ENCODE assay signal across 1 cellular context in the genomic region with DNA sequence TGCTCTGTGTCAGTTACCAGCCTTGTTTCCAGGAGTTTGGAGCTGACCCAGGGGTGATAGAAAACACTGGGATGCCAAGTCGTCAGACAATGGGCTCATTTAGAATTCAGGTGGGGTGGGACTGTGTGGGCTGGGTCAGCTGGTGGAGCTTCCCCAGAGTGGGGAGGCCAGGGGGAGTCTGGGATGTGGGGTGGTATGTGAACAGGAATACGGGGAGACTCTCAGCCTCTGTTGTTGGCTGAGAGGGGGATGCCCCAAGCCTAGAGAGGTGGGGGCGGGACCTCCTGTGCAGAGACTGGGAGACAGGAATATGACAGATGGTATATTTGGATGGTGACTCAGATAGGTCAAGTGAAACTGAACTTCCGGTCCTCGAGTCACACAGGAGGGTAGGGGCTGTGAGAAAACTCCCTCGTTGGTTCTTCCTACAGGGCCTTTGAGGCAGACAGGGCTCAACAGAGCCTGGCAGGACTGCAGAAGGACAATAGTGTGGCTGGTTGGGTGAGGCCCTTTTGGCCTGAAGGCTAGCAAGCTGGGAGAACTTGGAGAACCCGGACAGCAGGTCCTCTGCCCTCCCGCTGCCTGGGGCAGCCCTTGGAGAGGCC.
TF ChIP-seq lines count a peak whose summit lies in the region.

No MANE protein-coding gene starts in this region.

TF ChIP-seq in HepG2, 621 proteins besides CTCF, POLR2A, EP300 and RAD21 (continued from another document and continues in another):
- TF ChIP-seq, protein P1, sequence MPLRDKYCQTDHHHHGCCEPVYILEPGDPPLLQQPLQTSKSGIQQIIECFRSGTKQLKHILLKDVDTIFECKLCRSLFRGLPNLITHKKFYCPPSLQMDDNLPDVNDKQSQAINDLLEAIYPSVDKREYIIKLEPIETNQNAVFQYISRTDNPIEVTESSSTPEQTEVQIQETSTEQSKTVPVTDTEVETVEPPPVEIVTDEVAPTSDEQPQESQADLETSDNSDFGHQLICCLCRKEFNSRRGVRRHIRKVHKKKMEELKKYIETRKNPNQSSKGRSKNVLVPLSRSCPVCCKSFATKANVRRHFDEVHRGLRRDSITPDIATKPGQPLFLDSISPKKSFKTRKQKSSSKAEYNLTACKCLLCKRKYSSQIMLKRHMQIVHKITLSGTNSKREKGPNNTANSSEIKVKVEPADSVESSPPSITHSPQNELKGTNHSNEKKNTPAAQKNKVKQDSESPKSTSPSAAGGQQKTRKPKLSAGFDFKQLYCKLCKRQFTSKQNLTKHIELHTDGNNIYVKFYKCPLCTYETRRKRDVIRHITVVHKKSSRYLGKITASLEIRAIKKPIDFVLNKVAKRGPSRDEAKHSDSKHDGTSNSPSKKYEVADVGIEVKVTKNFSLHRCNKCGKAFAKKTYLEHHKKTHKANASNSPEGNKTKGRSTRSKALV (CRISPR knock-in tag; IDR thresholded peaks at IDR 0.05): no peak
- TF ChIP-seq, protein P2, sequence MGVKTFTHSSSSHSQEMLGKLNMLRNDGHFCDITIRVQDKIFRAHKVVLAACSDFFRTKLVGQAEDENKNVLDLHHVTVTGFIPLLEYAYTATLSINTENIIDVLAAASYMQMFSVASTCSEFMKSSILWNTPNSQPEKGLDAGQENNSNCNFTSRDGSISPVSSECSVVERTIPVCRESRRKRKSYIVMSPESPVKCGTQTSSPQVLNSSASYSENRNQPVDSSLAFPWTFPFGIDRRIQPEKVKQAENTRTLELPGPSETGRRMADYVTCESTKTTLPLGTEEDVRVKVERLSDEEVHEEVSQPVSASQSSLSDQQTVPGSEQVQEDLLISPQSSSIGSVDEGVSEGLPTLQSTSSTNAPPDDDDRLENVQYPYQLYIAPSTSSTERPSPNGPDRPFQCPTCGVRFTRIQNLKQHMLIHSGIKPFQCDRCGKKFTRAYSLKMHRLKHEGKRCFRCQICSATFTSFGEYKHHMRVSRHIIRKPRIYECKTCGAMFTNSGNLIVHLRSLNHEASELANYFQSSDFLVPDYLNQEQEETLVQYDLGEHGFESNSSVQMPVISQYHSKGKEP (CRISPR knock-in tag; IDR thresholded peaks at IDR 0.05): no peak
- no peak for TF ChIP-seq HDAC1 (CRISPR knock-in tag; IDR thresholded peaks at IDR 0.05)
- TF ChIP-seq ZNF33A (CRISPR knock-in tag; IDR thresholded peaks at IDR 0.05; ENCODE audit: borderline replicate concordance): no peak
- TF ChIP-seq, protein P3, sequence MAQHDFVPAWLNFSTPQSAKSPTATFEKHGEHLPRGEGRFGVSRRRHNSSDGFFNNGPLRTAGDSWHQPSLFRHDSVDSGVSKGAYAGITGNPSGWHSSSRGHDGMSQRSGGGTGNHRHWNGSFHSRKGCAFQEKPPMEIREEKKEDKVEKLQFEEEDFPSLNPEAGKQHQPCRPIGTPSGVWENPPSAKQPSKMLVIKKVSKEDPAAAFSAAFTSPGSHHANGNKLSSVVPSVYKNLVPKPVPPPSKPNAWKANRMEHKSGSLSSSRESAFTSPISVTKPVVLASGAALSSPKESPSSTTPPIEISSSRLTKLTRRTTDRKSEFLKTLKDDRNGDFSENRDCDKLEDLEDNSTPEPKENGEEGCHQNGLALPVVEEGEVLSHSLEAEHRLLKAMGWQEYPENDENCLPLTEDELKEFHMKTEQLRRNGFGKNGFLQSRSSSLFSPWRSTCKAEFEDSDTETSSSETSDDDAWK (CRISPR knock-in tag; IDR thresholded peaks at IDR 0.05): no peak
- TF ChIP-seq DMAP1 (CRISPR knock-in tag; IDR thresholded peaks at IDR 0.05): no peak
- TF ChIP-seq, protein P4, sequence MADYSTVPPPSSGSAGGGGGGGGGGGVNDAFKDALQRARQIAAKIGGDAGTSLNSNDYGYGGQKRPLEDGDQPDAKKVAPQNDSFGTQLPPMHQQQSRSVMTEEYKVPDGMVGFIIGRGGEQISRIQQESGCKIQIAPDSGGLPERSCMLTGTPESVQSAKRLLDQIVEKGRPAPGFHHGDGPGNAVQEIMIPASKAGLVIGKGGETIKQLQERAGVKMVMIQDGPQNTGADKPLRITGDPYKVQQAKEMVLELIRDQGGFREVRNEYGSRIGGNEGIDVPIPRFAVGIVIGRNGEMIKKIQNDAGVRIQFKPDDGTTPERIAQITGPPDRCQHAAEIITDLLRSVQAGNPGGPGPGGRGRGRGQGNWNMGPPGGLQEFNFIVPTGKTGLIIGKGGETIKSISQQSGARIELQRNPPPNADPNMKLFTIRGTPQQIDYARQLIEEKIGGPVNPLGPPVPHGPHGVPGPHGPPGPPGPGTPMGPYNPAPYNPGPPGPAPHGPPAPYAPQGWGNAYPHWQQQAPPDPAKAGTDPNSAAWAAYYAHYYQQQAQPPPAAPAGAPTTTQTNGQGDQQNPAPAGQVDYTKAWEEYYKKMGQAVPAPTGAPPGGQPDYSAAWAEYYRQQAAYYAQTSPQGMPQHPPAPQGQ (CRISPR knock-in tag; IDR thresholded peaks at IDR 0.05; ENCODE audit: borderline replicate concordance): no peak
- no peak for TF ChIP-seq PRPF4 (IDR thresholded peaks at IDR 0.05; ENCODE audit: low read depth, low read length, poor library complexity, severe bottlenecking)
- TF ChIP-seq SP2 (CRISPR knock-in tag; IDR thresholded peaks at IDR 0.05): peak; percentile 52
- TF ChIP-seq, protein P5, sequence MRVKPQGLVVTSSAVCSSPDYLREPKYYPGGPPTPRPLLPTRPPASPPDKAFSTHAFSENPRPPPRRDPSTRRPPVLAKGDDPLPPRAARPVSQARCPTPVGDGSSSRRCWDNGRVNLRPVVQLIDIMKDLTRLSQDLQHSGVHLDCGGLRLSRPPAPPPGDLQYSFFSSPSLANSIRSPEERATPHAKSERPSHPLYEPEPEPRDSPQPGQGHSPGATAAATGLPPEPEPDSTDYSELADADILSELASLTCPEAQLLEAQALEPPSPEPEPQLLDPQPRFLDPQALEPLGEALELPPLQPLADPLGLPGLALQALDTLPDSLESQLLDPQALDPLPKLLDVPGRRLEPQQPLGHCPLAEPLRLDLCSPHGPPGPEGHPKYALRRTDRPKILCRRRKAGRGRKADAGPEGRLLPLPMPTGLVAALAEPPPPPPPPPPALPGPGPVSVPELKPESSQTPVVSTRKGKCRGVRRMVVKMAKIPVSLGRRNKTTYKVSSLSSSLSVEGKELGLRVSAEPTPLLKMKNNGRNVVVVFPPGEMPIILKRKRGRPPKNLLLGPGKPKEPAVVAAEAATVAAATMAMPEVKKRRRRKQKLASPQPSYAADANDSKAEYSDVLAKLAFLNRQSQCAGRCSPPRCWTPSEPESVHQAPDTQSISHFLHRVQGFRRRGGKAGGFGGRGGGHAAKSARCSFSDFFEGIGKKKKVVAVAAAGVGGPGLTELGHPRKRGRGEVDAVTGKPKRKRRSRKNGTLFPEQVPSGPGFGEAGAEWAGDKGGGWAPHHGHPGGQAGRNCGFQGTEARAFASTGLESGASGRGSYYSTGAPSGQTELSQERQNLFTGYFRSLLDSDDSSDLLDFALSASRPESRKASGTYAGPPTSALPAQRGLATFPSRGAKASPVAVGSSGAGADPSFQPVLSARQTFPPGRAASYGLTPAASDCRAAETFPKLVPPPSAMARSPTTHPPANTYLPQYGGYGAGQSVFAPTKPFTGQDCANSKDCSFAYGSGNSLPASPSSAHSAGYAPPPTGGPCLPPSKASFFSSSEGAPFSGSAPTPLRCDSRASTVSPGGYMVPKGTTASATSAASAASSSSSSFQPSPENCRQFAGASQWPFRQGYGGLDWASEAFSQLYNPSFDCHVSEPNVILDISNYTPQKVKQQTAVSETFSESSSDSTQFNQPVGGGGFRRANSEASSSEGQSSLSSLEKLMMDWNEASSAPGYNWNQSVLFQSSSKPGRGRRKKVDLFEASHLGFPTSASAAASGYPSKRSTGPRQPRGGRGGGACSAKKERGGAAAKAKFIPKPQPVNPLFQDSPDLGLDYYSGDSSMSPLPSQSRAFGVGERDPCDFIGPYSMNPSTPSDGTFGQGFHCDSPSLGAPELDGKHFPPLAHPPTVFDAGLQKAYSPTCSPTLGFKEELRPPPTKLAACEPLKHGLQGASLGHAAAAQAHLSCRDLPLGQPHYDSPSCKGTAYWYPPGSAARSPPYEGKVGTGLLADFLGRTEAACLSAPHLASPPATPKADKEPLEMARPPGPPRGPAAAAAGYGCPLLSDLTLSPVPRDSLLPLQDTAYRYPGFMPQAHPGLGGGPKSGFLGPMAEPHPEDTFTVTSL (CRISPR knock-in tag; IDR thresholded peaks at IDR 0.05; ENCODE audit: borderline replicate concordance): peak; percentile 64; the same call in 1 of the 2 replicates
- TF ChIP-seq MED8 (CRISPR knock-in tag; IDR thresholded peaks at IDR 0.05; ENCODE audit: insufficient replicate concordance): no peak
- no peak for TF ChIP-seq NFE2L1 (CRISPR knock-in tag; IDR thresholded peaks at IDR 0.05; ENCODE audit: borderline replicate concordance)
- TF ChIP-seq U2AF1 (optimal IDR thresholded peaks at IDR 0.05; ENCODE audit: low read depth, low read length): no peak
- TF ChIP-seq, protein P6, sequence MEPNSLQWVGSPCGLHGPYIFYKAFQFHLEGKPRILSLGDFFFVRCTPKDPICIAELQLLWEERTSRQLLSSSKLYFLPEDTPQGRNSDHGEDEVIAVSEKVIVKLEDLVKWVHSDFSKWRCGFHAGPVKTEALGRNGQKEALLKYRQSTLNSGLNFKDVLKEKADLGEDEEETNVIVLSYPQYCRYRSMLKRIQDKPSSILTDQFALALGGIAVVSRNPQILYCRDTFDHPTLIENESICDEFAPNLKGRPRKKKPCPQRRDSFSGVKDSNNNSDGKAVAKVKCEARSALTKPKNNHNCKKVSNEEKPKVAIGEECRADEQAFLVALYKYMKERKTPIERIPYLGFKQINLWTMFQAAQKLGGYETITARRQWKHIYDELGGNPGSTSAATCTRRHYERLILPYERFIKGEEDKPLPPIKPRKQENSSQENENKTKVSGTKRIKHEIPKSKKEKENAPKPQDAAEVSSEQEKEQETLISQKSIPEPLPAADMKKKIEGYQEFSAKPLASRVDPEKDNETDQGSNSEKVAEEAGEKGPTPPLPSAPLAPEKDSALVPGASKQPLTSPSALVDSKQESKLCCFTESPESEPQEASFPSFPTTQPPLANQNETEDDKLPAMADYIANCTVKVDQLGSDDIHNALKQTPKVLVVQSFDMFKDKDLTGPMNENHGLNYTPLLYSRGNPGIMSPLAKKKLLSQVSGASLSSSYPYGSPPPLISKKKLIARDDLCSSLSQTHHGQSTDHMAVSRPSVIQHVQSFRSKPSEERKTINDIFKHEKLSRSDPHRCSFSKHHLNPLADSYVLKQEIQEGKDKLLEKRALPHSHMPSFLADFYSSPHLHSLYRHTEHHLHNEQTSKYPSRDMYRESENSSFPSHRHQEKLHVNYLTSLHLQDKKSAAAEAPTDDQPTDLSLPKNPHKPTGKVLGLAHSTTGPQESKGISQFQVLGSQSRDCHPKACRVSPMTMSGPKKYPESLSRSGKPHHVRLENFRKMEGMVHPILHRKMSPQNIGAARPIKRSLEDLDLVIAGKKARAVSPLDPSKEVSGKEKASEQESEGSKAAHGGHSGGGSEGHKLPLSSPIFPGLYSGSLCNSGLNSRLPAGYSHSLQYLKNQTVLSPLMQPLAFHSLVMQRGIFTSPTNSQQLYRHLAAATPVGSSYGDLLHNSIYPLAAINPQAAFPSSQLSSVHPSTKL (CRISPR knock-in tag; IDR thresholded peaks at IDR 0.05): peak; percentile 66
- no peak for TF ChIP-seq CEBPB (IDR thresholded peaks at IDR 0.05; ENCODE audit: borderline replicate concordance, low read depth, low read length)
- TF ChIP-seq, protein P7, sequence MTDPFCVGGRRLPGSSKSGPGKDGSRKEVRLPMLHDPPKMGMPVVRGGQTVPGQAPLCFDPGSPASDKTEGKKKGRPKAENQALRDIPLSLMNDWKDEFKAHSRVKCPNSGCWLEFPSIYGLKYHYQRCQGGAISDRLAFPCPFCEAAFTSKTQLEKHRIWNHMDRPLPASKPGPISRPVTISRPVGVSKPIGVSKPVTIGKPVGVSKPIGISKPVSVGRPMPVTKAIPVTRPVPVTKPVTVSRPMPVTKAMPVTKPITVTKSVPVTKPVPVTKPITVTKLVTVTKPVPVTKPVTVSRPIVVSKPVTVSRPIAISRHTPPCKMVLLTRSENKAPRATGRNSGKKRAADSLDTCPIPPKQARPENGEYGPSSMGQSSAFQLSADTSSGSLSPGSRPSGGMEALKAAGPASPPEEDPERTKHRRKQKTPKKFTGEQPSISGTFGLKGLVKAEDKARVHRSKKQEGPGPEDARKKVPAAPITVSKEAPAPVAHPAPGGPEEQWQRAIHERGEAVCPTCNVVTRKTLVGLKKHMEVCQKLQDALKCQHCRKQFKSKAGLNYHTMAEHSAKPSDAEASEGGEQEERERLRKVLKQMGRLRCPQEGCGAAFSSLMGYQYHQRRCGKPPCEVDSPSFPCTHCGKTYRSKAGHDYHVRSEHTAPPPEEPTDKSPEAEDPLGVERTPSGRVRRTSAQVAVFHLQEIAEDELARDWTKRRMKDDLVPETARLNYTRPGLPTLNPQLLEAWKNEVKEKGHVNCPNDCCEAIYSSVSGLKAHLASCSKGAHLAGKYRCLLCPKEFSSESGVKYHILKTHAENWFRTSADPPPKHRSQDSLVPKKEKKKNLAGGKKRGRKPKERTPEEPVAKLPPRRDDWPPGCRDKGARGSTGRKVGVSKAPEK (CRISPR knock-in tag; IDR thresholded peaks at IDR 0.05; ENCODE audit: borderline replicate concordance): no peak
- TF ChIP-seq, protein P8, sequence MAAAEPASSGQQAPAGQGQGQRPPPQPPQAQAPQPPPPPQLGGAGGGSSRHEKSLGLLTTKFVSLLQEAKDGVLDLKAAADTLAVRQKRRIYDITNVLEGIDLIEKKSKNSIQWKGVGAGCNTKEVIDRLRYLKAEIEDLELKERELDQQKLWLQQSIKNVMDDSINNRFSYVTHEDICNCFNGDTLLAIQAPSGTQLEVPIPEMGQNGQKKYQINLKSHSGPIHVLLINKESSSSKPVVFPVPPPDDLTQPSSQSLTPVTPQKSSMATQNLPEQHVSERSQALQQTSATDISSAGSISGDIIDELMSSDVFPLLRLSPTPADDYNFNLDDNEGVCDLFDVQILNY (CRISPR knock-in tag; conservative IDR thresholded peaks at IDR 0.05): no peak
- no peak for TF ChIP-seq ZNF354B (CRISPR knock-in tag; IDR thresholded peaks at IDR 0.05)
- TF ChIP-seq ZNF3 (CRISPR knock-in tag; IDR thresholded peaks at IDR 0.05): no peak
- TF ChIP-seq ZNF224 (CRISPR knock-in tag; IDR thresholded peaks at IDR 0.05): no peak
- peak; percentile 16; the same call in 1 of the 2 replicates for TF ChIP-seq MED1 (CRISPR knock-in tag; IDR thresholded peaks at IDR 0.05)
- no peak for TF ChIP-seq PHF21A (CRISPR knock-in tag; IDR thresholded peaks at IDR 0.05)
- no peak for TF ChIP-seq ZNF460 (CRISPR knock-in tag; IDR thresholded peaks at IDR 0.05; ENCODE audit: borderline replicate concordance)
- no peak for TF ChIP-seq MTF2 (CRISPR knock-in tag; IDR thresholded peaks at IDR 0.05; ENCODE audit: borderline replicate concordance)
- TF ChIP-seq SIX1 (CRISPR knock-in tag; IDR thresholded peaks at IDR 0.05; ENCODE audit: borderline replicate concordance): no peak
